In the genomic region with DNA sequence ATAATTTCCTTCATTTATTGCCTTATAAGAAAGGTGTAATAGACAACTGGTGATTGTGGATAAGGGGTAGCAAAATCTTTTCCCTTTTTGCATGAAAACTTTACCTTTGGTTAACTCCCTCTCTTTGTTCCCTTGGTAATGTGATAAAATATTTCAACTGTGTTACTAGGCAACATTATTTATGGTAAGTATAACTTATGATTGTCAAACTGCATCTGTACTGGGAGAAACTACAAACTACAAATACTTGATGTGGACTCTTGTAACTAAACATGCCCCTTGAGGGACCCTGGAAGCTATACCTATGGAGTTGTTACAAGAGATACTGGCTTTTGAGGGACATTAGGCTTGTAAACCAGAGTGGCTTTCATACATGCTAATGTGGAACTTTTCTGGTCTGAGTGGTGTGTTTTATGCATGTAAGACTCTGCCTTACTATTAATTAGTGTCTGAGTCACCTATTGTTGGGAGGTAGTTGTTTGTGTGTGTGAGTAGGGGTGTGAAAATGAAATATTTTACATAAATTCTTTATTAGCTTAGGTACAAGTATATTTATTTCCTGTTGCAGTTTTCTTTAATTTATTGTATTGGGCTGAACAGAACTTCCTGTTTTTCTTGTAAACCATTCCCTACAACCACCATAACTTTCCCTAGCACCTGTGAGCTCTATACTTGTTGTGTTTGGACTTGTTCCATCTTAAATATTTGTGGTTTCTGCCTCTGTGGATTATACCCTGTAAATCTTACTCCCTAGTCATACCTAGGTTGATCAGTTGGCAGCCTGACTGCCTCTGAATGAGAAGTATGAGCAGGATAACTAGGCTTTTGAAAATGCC, we compare ENCODE assay signal across 8 cellular contexts. TPM values are rescaled to one million over a fixed set of nuclear protein-coding genes. Genes with fewer than 3 reads are reported as not detected.
DNase-seq lines count a peak whose midpoint lies in the region; ATAC-seq, FAIRE-seq and TF ChIP-seq lines count a peak whose summit lies in the region.

No MANE protein-coding gene starts in this region.

- TF ChIP-seq CTCF in liver (IDR thresholded peaks at IDR 0.05; ENCODE audit: low read depth, low read length, missing input control) (no peak), HepG2 (CRISPR knock-in tag; IDR thresholded peaks at IDR 0.05) (no peak), RWPE1 (conservative IDR thresholded peaks at IDR 0.05; ENCODE audit: low read depth) (no peak)

- no peak overlapping the region for H3K9ac ChIP-seq in liver (ENCODE audit: low read depth in 1 of 2, low read length in 2 of 2)
- no peak overlapping the region for H3K9ac ChIP-seq in HepG2 (ENCODE audit: insufficient read depth, low read depth, low read length)

- TF ChIP-seq POLR2A in HepG2 (IDR thresholded peaks at IDR 0.05; ENCODE audit: insufficient read depth in 1 of 2, low read depth in 2 of 2, low read length in 2 of 2) = no peak

- FAIRE-seq in HepG2 (lab: Jason Lieb, UNC) = no peak

- H3K4me3 ChIP-seq in liver (ENCODE audit: low read depth in 1 of 3, low read length in 3 of 3) (no peak overlapping the region), HepG2 (replicated peaks in 1 of 3; ENCODE audit: insufficient read depth in 1 of 3, low read depth in 2 of 3, low read length in 3 of 3) (no peak overlapping the region)
- no peak overlapping the region for H3K4me3 ChIP-seq in effector memory CD4-positive, alpha-beta T cell (ENCODE audit: insufficient read depth, low read depth, low read length, poor library complexity, severe bottlenecking)

- no peaks in the 10 kb centered on the region for H3K9me3 ChIP-seq in liver (ENCODE audit: control insufficient read depth in 4 of 4, low read length in 3 of 4)
- no peaks in the 10 kb centered on the region for H3K9me3 ChIP-seq in HepG2 (ENCODE audit: low read length)
- H3K9me3 ChIP-seq in effector memory CD4-positive, alpha-beta T cell (ENCODE audit: control insufficient read depth, low read length) = no peaks in the 10 kb centered on the region

- in situ Hi-C loops in HepG2 (cut with HindIII; ENCODE audit: extremely low pct_ligation_motif_present, low pct_unique_long_range_greater_than_20kb) = no loop called here

- H3K4me2 ChIP-seq in HepG2 (ENCODE audit: low read depth, low read length) = no peak overlapping the region

- H3K36me3 ChIP-seq in liver (ENCODE audit: control insufficient read depth in 4 of 4, insufficient read depth in 3 of 4, low read depth in 1 of 4, low read length in 3 of 4) (no peaks in the 10 kb centered on the region), HepG2 (replicated peaks in 1 of 2; ENCODE audit: control insufficient read depth in 1 of 2, insufficient read depth in 2 of 2, low read length in 2 of 2) (no peaks in the 10 kb centered on the region)
- no peaks in the 10 kb centered on the region for H3K36me3 ChIP-seq in effector memory CD4-positive, alpha-beta T cell (ENCODE audit: control insufficient read depth, insufficient read depth, low read length)

- ATAC-seq in HepG2 (no peak), HG02938 (IDR thresholded peaks at IDR 0.05; ENCODE audit: unreplicated experiment) (no peak)

- H3K4me1 ChIP-seq in liver (ENCODE audit: control insufficient read depth in 4 of 4, insufficient read depth in 4 of 4, low read length in 3 of 4) (peaks cover 0 to 8% (median 2%) of the 10 kb centered on the region in 4 donors), HepG2 (ENCODE audit: insufficient read depth, low read length) (no peaks in the 10 kb centered on the region)
- H3K4me1 ChIP-seq in effector memory CD4-positive, alpha-beta T cell (ENCODE audit: control insufficient read depth, insufficient read depth, low read length, poor library complexity, severe bottlenecking) = no peaks in the 10 kb centered on the region

- H2AFZ ChIP-seq in HepG2 (ENCODE audit: low read length) = no peak overlapping the region

- no peak for DNase-seq in HepG2 (ENCODE audit: low spot score)
- peak; percentile 85 for DNase-seq in RWPE1 (ENCODE audit: low spot score)
- peak; percentile 37 for DNase-seq in iPS-NIHi11 (ENCODE audit: low spot score)
- no peak for DNase-seq in effector memory CD4-positive, alpha-beta T cell
- DNase-seq in activated CD4-positive, alpha-beta T cell treated with anti-CD3 and anti-CD28 coated beads, Interleukin-2, amount 50 U/mL, for 4 hours = no peak
- DNase-seq in central memory CD4-positive, alpha-beta T cell = no peak

- CTCF ChIA-PET in HepG2 (lab: Yijun Ruan, JAX; ENCODE audit: low intra/inter-chr PET ratio, low total read pairs) = no interaction called here
- CTCF ChIA-PET in RWPE1 (lab: Yijun Ruan, JAX) = interaction anchor here (0.6 kb wide), 1 partner anchor 33 kb away, joined by 4 read pairs; no protein-coding TSS in a partner anchor

- H3K27me3 ChIP-seq in liver (ENCODE audit: control insufficient read depth in 4 of 4, insufficient read depth in 4 of 4, low read length in 3 of 4) = no peaks in the 10 kb centered on the region
- H3K27me3 ChIP-seq in HepG2 (ENCODE audit: control insufficient read depth in 1 of 2, insufficient read depth in 2 of 2, low read length in 2 of 2) = no peaks in the 10 kb centered on the region
- no peaks in the 10 kb centered on the region for H3K27me3 ChIP-seq in effector memory CD4-positive, alpha-beta T cell (replicated peaks; ENCODE audit: control insufficient read depth, insufficient read depth, low read length, poor library complexity, severe bottlenecking)

- H3K79me2 ChIP-seq in HepG2 (ENCODE audit: insufficient read depth, low read length) = no peaks in the 10 kb centered on the region

- TF ChIP-seq EP300 in HepG2 (IDR thresholded peaks at IDR 0.05; ENCODE audit: low read depth in 2 of 2, low read length in 2 of 2) (no peak), HepG2 (CRISPR knock-in tag; IDR thresholded peaks at IDR 0.05; ENCODE audit: borderline replicate concordance) (no peak)

- H3K27ac ChIP-seq in liver (ENCODE audit: low read depth in 1 of 2, low read length in 2 of 2) = no peak overlapping the region
- H3K27ac ChIP-seq in HepG2 (ENCODE audit: extremely low read length, insufficient read depth, low read length) = no peak overlapping the region
- H3K27ac ChIP-seq in RWPE1 = no peak overlapping the region
- no peak overlapping the region for H3K27ac ChIP-seq in effector memory CD4-positive, alpha-beta T cell (ENCODE audit: insufficient read depth, low read length, poor library complexity, severe bottlenecking)

- TF ChIP-seq RAD21 in liver (IDR thresholded peaks at IDR 0.05) = peak in 1 of 2 donors; percentile 10
- TF ChIP-seq RAD21 in HepG2 (CRISPR knock-in tag; IDR thresholded peaks at IDR 0.05) = no peak

- POLR2A ChIA-PET in HepG2 (lab: Yijun Ruan, JAX) (no interaction called here), RWPE1 (lab: Yijun Ruan, JAX; ENCODE audit: low non-redundant PET) (no interaction called here)

- BruUV-seq in HepG2 (replicated peaks; lab: Mats Ljungman, UMichigan) = no TSS peak

- H4K20me1 ChIP-seq in HepG2 (ENCODE audit: insufficient read depth, low read length) = no peaks in the 10 kb centered on the region

- intact Hi-C loops in HepG2 (cut with micrococcal nuclease; ENCODE audit: unreplicated experiment) = no loop called here

TF ChIP-seq in liver, 16 proteins besides CTCF, POLR2A, EP300 and RAD21 (continues in another document):
- TF ChIP-seq GABPA (IDR thresholded peaks at IDR 0.05 in 1 of 2, conservative IDR thresholded peaks at IDR 0.05 in 1 of 2) (no peak), RXRA (IDR thresholded peaks at IDR 0.05) (peak in 1 of 2 donors; percentile 18), HNF4A (conservative IDR thresholded peaks at IDR 0.05) (peak; percentile 35 to 43), SP1 (IDR thresholded peaks at IDR 0.05) (no peak)
- TF ChIP-seq, protein P1, sequence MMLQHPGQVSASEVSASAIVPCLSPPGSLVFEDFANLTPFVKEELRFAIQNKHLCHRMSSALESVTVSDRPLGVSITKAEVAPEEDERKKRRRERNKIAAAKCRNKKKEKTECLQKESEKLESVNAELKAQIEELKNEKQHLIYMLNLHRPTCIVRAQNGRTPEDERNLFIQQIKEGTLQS (IDR thresholded peaks at IDR 0.05) = no peak

TF ChIP-seq in HepG2, 621 proteins besides CTCF, POLR2A, EP300 and RAD21 (continues in another document):
- TF ChIP-seq IRF2 (CRISPR knock-in tag; IDR thresholded peaks at IDR 0.05) = no peak
- TF ChIP-seq, protein P2, sequence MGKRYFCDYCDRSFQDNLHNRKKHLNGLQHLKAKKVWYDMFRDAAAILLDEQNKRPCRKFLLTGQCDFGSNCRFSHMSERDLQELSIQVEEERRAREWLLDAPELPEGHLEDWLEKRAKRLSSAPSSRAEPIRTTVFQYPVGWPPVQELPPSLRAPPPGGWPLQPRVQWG (CRISPR knock-in tag; IDR thresholded peaks at IDR 0.05; ENCODE audit: borderline replicate concordance, low read depth) = no peak
- no peak for TF ChIP-seq ZNF577 (CRISPR knock-in tag; IDR thresholded peaks at IDR 0.05; ENCODE audit: borderline replicate concordance, low read depth)
- TF ChIP-seq, protein P3, sequence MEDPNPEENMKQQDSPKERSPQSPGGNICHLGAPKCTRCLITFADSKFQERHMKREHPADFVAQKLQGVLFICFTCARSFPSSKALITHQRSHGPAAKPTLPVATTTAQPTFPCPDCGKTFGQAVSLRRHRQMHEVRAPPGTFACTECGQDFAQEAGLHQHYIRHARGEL (CRISPR knock-in tag; IDR thresholded peaks at IDR 0.05) = no peak

RNA-seq across cellular contexts. Expression of a gene that starts 49.8 kb away (rescaled TPM):
- under 1 TPM; 0.05 to 0.59 TPM for total RNA-seq in liver
- under 1 TPM; 0.03 to 0.31 TPM for polyA plus RNA-seq in liver
- total RNA-seq in HepG2 (2016; rRNA removed; fragmentation: Illumina TruSeq; extraction: Trizol) = not detected in 2 replicates
- total RNA-seq in HepG2 (2016; cell fraction: cytosol; rRNA removed; fragmentation: Illumina TruSeq; extraction: Trizol; ENCODE audit: low read depth) = not detected in 2 replicates
- not detected in 2 replicates for total RNA-seq in HepG2 (2016; cell fraction: insoluble cytoplasmic fraction; rRNA removed; fragmentation: Illumina TruSeq; extraction: Trizol)
- total RNA-seq in HepG2 (2016; cell fraction: membrane; rRNA removed; fragmentation: Illumina TruSeq; extraction: Trizol) = not detected in 2 replicates
- total RNA-seq in HepG2 (2016; cell fraction: nucleus; rRNA removed; fragmentation: Illumina TruSeq; extraction: Trizol) = not detected in 2 replicates
- polyA plus RNA-seq in HepG2 (2011; rRNA removed) = not detected in 2 replicates
- not detected in 2 replicates for polyA plus RNA-seq in HepG2 (2011; cell fraction: cytosol; rRNA removed)
- polyA plus RNA-seq in HepG2 (2011; cell fraction: nucleus; rRNA removed) = not detected in 2 replicates
- 0.05 TPM in 1 of 2 replicates, not detected in the other for polyA plus RNA-seq in HepG2 (2012)
- not detected in 2 replicates for polyA plus RNA-seq in HepG2 (2016; cell fraction: cytosol; fragmentation: Illumina TruSeq; extraction: Trizol; ENCODE audit: low read depth)
- not detected in 2 replicates for polyA plus RNA-seq in HepG2 (2016; cell fraction: insoluble cytoplasmic fraction; fragmentation: Illumina TruSeq; extraction: Trizol; ENCODE audit: low read depth)
- not detected in 2 replicates for polyA plus RNA-seq in HepG2 (2016; cell fraction: membrane; fragmentation: Illumina TruSeq; extraction: Trizol; ENCODE audit: low read depth)
- polyA plus RNA-seq in HepG2 (2016; cell fraction: nucleus; fragmentation: Illumina TruSeq; extraction: Trizol; ENCODE audit: insufficient read depth, low read depth) = not detected in 2 replicates
- polyA minus RNA-seq in HepG2 (2011; rRNA and poly(A)+ RNA removed; ENCODE audit: low replicate concordance) = not detected in 2 replicates
- polyA minus RNA-seq in HepG2 (2011; cell fraction: cytosol; rRNA and poly(A)+ RNA removed) = not detected in 2 replicates
- not detected in 2 replicates for polyA minus RNA-seq in HepG2 (2011; cell fraction: nucleus; rRNA and poly(A)+ RNA removed)

Comparison
In these comparisons a context has a peak if more than half of its experiments do, and no peak if none do; other contexts are left out.
1. DNase-seq: peak in RWPE1 (single experiment) and iPS-NIHi11 (single experiment); none in HepG2 (single experiment), effector memory CD4-positive, alpha-beta T cell (0 of 3), activated CD4-positive, alpha-beta T cell treated with anti-CD3 and anti-CD28 coated beads, Interleukin-2, amount 50 U/mL, for 4 hours (0 of 2) and central memory CD4-positive, alpha-beta T cell (single experiment).